Comparison of ENCODE assay signal across 1 cellular context in the genomic region with DNA sequence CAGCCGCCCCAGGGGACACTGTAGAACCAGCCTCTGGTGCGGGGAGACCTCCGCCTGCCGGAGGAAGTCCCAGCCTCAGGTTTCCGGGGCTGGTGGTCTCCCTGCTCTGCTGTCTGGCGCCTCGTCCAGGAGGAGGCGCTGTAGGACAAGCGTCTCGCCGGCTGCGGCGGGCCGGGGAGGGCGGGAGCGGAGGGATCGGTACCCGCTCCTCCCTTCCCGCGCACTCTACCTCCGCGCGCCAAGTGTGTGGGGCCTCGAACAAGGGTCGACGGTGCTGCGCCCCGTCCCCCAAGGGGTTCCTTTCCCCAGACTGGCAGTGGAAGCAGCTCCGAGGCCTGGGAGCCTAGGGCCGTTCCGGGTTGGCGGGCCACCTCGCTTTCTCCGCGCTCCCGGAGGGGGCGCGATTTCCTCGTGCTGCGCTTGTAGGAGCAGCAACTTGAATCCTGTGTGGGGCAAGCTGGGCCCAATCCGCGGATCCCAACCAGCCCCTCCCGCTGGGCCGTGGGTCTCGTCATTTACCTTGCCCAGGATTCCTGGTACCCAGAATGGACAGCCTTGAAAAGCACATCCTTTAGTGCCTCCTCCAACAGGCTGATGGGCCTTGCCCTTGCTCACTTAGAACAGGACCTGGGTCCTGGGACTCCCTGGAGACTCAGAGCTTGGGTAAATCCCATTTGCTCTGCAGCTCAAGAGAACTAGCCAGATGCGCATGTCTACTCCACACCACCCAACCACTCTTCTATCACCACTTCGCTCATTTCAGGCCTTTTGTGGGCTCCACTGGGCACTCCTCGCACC.
TF ChIP-seq lines count a peak whose summit lies in the region.

No MANE protein-coding gene starts in this region.

TF ChIP-seq in HEK293, 187 proteins besides CTCF, POLR2A, EP300 and RAD21 (continued from another document and continues in another):
- TF ChIP-seq, protein P1, sequence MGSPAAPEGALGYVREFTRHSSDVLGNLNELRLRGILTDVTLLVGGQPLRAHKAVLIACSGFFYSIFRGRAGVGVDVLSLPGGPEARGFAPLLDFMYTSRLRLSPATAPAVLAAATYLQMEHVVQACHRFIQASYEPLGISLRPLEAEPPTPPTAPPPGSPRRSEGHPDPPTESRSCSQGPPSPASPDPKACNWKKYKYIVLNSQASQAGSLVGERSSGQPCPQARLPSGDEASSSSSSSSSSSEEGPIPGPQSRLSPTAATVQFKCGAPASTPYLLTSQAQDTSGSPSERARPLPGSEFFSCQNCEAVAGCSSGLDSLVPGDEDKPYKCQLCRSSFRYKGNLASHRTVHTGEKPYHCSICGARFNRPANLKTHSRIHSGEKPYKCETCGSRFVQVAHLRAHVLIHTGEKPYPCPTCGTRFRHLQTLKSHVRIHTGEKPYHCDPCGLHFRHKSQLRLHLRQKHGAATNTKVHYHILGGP (tag by site-specific recombination; IDR thresholded peaks at IDR 0.05), result no peak
- TF ChIP-seq KLF7 (tag by site-specific recombination; IDR thresholded peaks at IDR 0.05; ENCODE audit: borderline replicate concordance) (no peak), SCRT1 (tag by site-specific recombination; IDR thresholded peaks at IDR 0.05; ENCODE audit: borderline replicate concordance) (no peak), ZNF157 (tag by site-specific recombination; IDR thresholded peaks at IDR 0.05) (no peak), ZBTB21 (tag by site-specific recombination; IDR thresholded peaks at IDR 0.05) (no peak), KLF16 (tag by site-specific recombination; IDR thresholded peaks at IDR 0.05) (no peak), ZNF112 (tag by site-specific recombination; IDR thresholded peaks at IDR 0.05) (no peak), ZNF311 (tag by site-specific recombination; IDR thresholded peaks at IDR 0.05; ENCODE audit: borderline replicate concordance) (no peak), ZFHX2 (tag by site-specific recombination; conservative IDR thresholded peaks at IDR 0.05) (no peak), HOXA7 (CRISPR knock-in tag; IDR thresholded peaks at IDR 0.05; ENCODE audit: borderline replicate concordance) (no peak), ZNF558 (tag by site-specific recombination; IDR thresholded peaks at IDR 0.05) (no peak), ZNF121 (tag by site-specific recombination; IDR thresholded peaks at IDR 0.05) (peak; percentile 54; the same call in 1 of the 2 replicates), ZNF19 (tag by site-specific recombination; IDR thresholded peaks at IDR 0.05; ENCODE audit: low read depth) (no peak), ZNF24 (tag by site-specific recombination; IDR thresholded peaks at IDR 0.05) (no peak), ZNF560 (tag by site-specific recombination; IDR thresholded peaks at IDR 0.05; ENCODE audit: borderline replicate concordance) (no peak), OVOL3 (tag by site-specific recombination; IDR thresholded peaks at IDR 0.05) (no peak), KLF9 (tag by site-specific recombination; IDR thresholded peaks at IDR 0.05; ENCODE audit: low read depth) (peak; percentile 37; the same call in 1 of the 2 replicates), ZNF350 (tag by site-specific recombination; IDR thresholded peaks at IDR 0.05) (no peak), ZNF747 (tag by site-specific recombination; IDR thresholded peaks at IDR 0.05) (no peak), GFI1B (tag by site-specific recombination; IDR thresholded peaks at IDR 0.05) (no peak), SALL2 (tag by site-specific recombination; IDR thresholded peaks at IDR 0.05; ENCODE audit: borderline replicate concordance) (no peak), ZNF549 (tag by site-specific recombination; IDR thresholded peaks at IDR 0.05) (no peak), ZNF16 (tag by site-specific recombination; IDR thresholded peaks at IDR 0.05; ENCODE audit: low read depth) (no peak), ZNF174 (tag by site-specific recombination; IDR thresholded peaks at IDR 0.05) (no peak), ZFP37 (tag by site-specific recombination; IDR thresholded peaks at IDR 0.05) (no peak), ZNF530 (tag by site-specific recombination; IDR thresholded peaks at IDR 0.05; ENCODE audit: low read depth) (no peak), ZNF248 (tag by site-specific recombination; IDR thresholded peaks at IDR 0.05) (no peak), ZNF501 (tag by site-specific recombination; IDR thresholded peaks at IDR 0.05) (no peak), ZNF140 (tag by site-specific recombination; IDR thresholded peaks at IDR 0.05) (no peak), ZNF292 (tag by site-specific recombination; IDR thresholded peaks at IDR 0.05; ENCODE audit: borderline replicate concordance, low read depth) (no peak), ZNF211 (tag by site-specific recombination; IDR thresholded peaks at IDR 0.05; ENCODE audit: low read depth) (no peak), ZNF510 (tag by site-specific recombination; IDR thresholded peaks at IDR 0.05; ENCODE audit: insufficient replicate concordance) (no peak), ZNF10 (tag by site-specific recombination; IDR thresholded peaks at IDR 0.05) (no peak), SP7 (tag by site-specific recombination; IDR thresholded peaks at IDR 0.05) (peak; percentile 53), ZNF404 (tag by site-specific recombination; IDR thresholded peaks at IDR 0.05) (no peak), ZNF843 (tag by site-specific recombination; IDR thresholded peaks at IDR 0.05) (no peak), ZFP3 (tag by site-specific recombination; IDR thresholded peaks at IDR 0.05; ENCODE audit: low read depth) (no peak), GLI4 (tag by site-specific recombination; IDR thresholded peaks at IDR 0.05) (no peak)
- TF ChIP-seq, protein P2, sequence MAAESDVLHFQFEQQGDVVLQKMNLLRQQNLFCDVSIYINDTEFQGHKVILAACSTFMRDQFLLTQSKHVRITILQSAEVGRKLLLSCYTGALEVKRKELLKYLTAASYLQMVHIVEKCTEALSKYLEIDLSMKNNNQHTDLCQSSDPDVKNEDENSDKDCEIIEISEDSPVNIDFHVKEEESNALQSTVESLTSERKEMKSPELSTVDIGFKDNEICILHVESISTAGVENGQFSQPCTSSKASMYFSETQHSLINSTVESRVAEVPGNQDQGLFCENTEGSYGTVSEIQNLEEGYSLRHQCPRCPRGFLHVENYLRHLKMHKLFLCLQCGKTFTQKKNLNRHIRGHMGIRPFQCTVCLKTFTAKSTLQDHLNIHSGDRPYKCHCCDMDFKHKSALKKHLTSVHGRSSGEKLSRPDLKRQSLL (tag by site-specific recombination; IDR thresholded peaks at IDR 0.05), result no peak
- TF ChIP-seq, protein P3, sequence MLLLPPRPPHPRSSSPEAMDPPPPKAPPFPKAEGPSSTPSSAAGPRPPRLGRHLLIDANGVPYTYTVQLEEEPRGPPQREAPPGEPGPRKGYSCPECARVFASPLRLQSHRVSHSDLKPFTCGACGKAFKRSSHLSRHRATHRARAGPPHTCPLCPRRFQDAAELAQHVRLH (tag by site-specific recombination; IDR thresholded peaks at IDR 0.05), result peak; percentile 36; the same call in 1 of the 2 replicates
- TF ChIP-seq, protein P4, sequence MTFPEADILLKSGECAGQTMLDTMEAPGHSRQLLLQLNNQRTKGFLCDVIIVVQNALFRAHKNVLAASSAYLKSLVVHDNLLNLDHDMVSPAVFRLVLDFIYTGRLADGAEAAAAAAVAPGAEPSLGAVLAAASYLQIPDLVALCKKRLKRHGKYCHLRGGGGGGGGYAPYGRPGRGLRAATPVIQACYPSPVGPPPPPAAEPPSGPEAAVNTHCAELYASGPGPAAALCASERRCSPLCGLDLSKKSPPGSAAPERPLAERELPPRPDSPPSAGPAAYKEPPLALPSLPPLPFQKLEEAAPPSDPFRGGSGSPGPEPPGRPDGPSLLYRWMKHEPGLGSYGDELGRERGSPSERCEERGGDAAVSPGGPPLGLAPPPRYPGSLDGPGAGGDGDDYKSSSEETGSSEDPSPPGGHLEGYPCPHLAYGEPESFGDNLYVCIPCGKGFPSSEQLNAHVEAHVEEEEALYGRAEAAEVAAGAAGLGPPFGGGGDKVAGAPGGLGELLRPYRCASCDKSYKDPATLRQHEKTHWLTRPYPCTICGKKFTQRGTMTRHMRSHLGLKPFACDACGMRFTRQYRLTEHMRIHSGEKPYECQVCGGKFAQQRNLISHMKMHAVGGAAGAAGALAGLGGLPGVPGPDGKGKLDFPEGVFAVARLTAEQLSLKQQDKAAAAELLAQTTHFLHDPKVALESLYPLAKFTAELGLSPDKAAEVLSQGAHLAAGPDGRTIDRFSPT (tag by site-specific recombination; IDR thresholded peaks at IDR 0.05), result no peak
- TF ChIP-seq, protein P5, sequence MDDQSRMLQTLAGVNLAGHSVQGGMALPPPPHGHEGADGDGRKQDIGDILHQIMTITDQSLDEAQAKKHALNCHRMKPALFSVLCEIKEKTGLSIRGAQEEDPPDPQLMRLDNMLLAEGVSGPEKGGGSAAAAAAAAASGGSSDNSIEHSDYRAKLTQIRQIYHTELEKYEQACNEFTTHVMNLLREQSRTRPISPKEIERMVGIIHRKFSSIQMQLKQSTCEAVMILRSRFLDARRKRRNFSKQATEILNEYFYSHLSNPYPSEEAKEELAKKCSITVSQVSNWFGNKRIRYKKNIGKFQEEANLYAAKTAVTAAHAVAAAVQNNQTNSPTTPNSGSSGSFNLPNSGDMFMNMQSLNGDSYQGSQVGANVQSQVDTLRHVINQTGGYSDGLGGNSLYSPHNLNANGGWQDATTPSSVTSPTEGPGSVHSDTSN (CRISPR knock-in tag; IDR thresholded peaks at IDR 0.05), result peak; percentile 70
- TF ChIP-seq, protein P6, sequence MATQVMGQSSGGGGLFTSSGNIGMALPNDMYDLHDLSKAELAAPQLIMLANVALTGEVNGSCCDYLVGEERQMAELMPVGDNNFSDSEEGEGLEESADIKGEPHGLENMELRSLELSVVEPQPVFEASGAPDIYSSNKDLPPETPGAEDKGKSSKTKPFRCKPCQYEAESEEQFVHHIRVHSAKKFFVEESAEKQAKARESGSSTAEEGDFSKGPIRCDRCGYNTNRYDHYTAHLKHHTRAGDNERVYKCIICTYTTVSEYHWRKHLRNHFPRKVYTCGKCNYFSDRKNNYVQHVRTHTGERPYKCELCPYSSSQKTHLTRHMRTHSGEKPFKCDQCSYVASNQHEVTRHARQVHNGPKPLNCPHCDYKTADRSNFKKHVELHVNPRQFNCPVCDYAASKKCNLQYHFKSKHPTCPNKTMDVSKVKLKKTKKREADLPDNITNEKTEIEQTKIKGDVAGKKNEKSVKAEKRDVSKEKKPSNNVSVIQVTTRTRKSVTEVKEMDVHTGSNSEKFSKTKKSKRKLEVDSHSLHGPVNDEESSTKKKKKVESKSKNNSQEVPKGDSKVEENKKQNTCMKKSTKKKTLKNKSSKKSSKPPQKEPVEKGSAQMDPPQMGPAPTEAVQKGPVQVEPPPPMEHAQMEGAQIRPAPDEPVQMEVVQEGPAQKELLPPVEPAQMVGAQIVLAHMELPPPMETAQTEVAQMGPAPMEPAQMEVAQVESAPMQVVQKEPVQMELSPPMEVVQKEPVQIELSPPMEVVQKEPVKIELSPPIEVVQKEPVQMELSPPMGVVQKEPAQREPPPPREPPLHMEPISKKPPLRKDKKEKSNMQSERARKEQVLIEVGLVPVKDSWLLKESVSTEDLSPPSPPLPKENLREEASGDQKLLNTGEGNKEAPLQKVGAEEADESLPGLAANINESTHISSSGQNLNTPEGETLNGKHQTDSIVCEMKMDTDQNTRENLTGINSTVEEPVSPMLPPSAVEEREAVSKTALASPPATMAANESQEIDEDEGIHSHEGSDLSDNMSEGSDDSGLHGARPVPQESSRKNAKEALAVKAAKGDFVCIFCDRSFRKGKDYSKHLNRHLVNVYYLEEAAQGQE (tag by site-specific recombination; IDR thresholded peaks at IDR 0.05), result no peak
- TF ChIP-seq, protein P7, sequence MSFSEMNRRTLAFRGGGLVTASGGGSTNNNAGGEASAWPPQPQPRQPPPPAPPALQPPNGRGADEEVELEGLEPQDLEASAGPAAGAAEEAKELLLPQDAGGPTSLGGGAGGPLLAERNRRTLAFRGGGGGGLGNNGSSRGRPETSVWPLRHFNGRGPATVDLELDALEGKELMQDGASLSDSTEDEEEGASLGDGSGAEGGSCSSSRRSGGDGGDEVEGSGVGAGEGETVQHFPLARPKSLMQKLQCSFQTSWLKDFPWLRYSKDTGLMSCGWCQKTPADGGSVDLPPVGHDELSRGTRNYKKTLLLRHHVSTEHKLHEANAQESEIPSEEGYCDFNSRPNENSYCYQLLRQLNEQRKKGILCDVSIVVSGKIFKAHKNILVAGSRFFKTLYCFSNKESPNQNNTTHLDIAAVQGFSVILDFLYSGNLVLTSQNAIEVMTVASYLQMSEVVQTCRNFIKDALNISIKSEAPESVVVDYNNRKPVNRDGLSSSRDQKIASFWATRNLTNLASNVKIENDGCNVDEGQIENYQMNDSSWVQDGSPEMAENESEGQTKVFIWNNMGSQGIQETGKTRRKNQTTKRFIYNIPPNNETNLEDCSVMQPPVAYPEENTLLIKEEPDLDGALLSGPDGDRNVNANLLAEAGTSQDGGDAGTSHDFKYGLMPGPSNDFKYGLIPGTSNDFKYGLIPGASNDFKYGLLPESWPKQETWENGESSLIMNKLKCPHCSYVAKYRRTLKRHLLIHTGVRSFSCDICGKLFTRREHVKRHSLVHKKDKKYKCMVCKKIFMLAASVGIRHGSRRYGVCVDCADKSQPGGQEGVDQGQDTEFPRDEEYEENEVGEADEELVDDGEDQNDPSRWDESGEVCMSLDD (tag by site-specific recombination; IDR thresholded peaks at IDR 0.05), result peak; percentile 57; the same call in 1 of the 2 replicates
- TF ChIP-seq, protein P8, sequence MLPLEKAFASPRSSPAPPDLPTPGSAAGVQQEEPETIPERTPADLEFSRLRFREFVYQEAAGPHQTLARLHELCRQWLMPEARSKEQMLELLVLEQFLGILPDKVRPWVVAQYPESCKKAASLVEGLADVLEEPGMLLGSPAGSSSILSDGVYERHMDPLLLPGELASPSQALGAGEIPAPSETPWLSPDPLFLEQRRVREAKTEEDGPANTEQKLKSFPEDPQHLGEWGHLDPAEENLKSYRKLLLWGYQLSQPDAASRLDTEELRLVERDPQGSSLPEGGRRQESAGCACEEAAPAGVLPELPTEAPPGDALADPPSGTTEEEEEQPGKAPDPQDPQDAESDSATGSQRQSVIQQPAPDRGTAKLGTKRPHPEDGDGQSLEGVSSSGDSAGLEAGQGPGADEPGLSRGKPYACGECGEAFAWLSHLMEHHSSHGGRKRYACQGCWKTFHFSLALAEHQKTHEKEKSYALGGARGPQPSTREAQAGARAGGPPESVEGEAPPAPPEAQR (tag by site-specific recombination; IDR thresholded peaks at IDR 0.05), result no peak
- TF ChIP-seq, protein P9, sequence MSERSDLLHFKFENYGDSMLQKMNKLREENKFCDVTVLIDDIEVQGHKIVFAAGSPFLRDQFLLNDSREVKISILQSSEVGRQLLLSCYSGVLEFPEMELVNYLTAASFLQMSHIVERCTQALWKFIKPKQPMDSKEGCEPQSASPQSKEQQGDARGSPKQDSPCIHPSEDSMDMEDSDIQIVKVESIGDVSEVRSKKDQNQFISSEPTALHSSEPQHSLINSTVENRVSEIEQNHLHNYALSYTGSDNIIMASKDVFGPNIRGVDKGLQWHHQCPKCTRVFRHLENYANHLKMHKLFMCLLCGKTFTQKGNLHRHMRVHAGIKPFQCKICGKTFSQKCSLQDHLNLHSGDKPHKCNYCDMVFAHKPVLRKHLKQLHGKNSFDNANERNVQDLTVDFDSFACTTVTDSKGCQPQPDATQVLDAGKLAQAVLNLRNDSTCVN (tag by site-specific recombination; optimal IDR thresholded peaks at IDR 0.05), result peak; percentile 50
